8 cellular contexts compared by ENCODE assay signal in genomic region chr2:86372641-86373502, GRCh38. TPM values are rescaled to one million over a fixed set of nuclear protein-coding genes. Genes with fewer than 3 reads are reported as not detected.
A peak's percentile ranks its signal among the peaks of the same experiment; 100 is the strongest.
DNase-seq lines count a peak whose midpoint lies in the region; ATAC-seq and TF ChIP-seq lines count a peak whose summit lies in the region.

No MANE protein-coding gene starts in this region.

- H3K27me3 ChIP-seq in BLaER1, result no peaks in the 10 kb centered on the region
- H3K27me3 ChIP-seq in HAP-1 (ENCODE audit: low read depth), result 0 out of 2 replicates have a peak, but pooled peaks cover 3% of the 10 kb centered on the region
- H3K27me3 ChIP-seq in PC-3 (ENCODE audit: low read length), result no peaks in the 10 kb centered on the region

- peaks cover 10% of the 10 kb centered on the region for H3K4me1 ChIP-seq in BLaER1
- H3K4me1 ChIP-seq in HAP-1, result no peaks in the 10 kb centered on the region; the same call in 1 of the 2 replicates
- no peaks in the 10 kb centered on the region for H3K4me1 ChIP-seq in PC-3 (ENCODE audit: insufficient read depth, low read length)

- H3K4me3 ChIP-seq in BLaER1 (no peak overlapping the region), HAP-1 (no peak overlapping the region), PC-3 (ENCODE audit: low read length) (no peak overlapping the region), epithelial cell of proximal tubule (ENCODE audit: low read depth, low read length) (no peak overlapping the region)

- intact Hi-C loops in PC-3 (cut with micrococcal nuclease), result loop anchor here (5.0 to 10.0 kb wide), 2 partner anchors 151 to 228 kb away; no protein-coding TSS in a partner anchor

- H3K27ac Mint-ChIP-seq in nephron progenitor cell, result no peak overlapping the region

- in situ Hi-C loops in HAP-1 (cut with MboI; ENCODE audit: low sequenced_read_pairs), result no loop called here

- H3K36me3 Mint-ChIP-seq in nephron progenitor cell (ENCODE audit: low read depth), result no peaks in the 10 kb centered on the region

- ATAC-seq in PC-3, result peak; percentile 90
- ATAC-seq in GM21737 (IDR thresholded peaks at IDR 0.05; ENCODE audit: unreplicated experiment), result no peak
- no peak for ATAC-seq in GM21825 (IDR thresholded peaks at IDR 0.05; ENCODE audit: unreplicated experiment)

- 0 out of 2 replicates have a peak overlapping the region, but pooled peaks have one; percentile 6 for H3K4me2 ChIP-seq in BLaER1
- H3K4me2 ChIP-seq in PC-3 (ENCODE audit: low read length), result no peak overlapping the region

- CTCF ChIA-PET in PC-3 (lab: Charles Lee), result interaction anchor here (1.0 to 1.2 kb wide), 2 partner anchors 152 to 160 kb away, joined by 3 to 5 read pairs; no protein-coding TSS in a partner anchor

- peaks cover 20% of the 10 kb centered on the region for H3K27me3 Mint-ChIP-seq in nephron progenitor cell (ENCODE audit: low read depth, poor library complexity)

- peaks cover 6% of the 10 kb centered on the region for H3K9me3 ChIP-seq in BLaER1
- peaks cover 4% of the 10 kb centered on the region for H3K9me3 ChIP-seq in HAP-1
- no peaks in the 10 kb centered on the region for H3K9me3 ChIP-seq in PC-3 (ENCODE audit: low read length)

- H3K36me3 ChIP-seq in BLaER1, result no peaks in the 10 kb centered on the region
- no peaks in the 10 kb centered on the region for H3K36me3 ChIP-seq in HAP-1 (replicated peaks)
- no peaks in the 10 kb centered on the region for H3K36me3 ChIP-seq in PC-3 (ENCODE audit: low read depth, low read length)

- no peak overlapping the region for H2AFZ ChIP-seq in PC-3 (ENCODE audit: low read length)

- no peaks in the 10 kb centered on the region for H3F3A ChIP-seq in PC-3 (ENCODE audit: low read length, unreplicated experiment)

- peaks cover 25% of the 10 kb centered on the region for H3K9me3 Mint-ChIP-seq in nephron progenitor cell

- BruUV-seq in PC-3 (replicated peaks; lab: Mats Ljungman, UMichigan), result no TSS peak

- H3K4me1 Mint-ChIP-seq in nephron progenitor cell, result peaks cover 4% of the 10 kb centered on the region

- H3K9ac ChIP-seq in BLaER1 (no peak overlapping the region), PC-3 (ENCODE audit: low read length) (no peak overlapping the region)

- no peak overlapping the region for H3K4me3 Mint-ChIP-seq in nephron progenitor cell

- peaks cover 4% of the 10 kb centered on the region; the same call in 1 of the 2 replicates for H3K9me2 ChIP-seq in PC-3 (replicated peaks; ENCODE audit: low read length)

- POLR2A ChIA-PET in PC-3 (lab: Charles Lee; ENCODE audit: unreplicated experiment), result no interaction called here

- H4K20me1 ChIP-seq in BLaER1 (no peaks in the 10 kb centered on the region), PC-3 (ENCODE audit: low read length) (no peaks in the 10 kb centered on the region)

- H3K27ac ChIP-seq in BLaER1, result no peak overlapping the region
- no peak overlapping the region for H3K27ac ChIP-seq in PC-3 (ENCODE audit: low read length)

- no peaks in the 10 kb centered on the region for H3K79me2 ChIP-seq in PC-3 (ENCODE audit: low read length)

- TF ChIP-seq CTCF in PC-3 (conservative IDR thresholded peaks at IDR 0.05; ENCODE audit: low read depth, low read length) (peak; percentile 76), epithelial cell of proximal tubule (conservative IDR thresholded peaks at IDR 0.05; ENCODE audit: low read depth, low read length) (peak; percentile 83), nephron progenitor cell (IDR thresholded peaks at IDR 0.05) (peak; percentile 68)

- DNase-seq in HAP-1 (ENCODE audit: low spot score in 2 of 2) (peak; percentile 64 to 70), PC-3 (peak; percentile 69), epithelial cell of proximal tubule (ENCODE audit: low read depth) (no peak), nephron progenitor cell (peak; percentile 44), GF-D8 (lab: John Stamatoyannopoulos, UW) (no peak)

RNA-seq across cellular contexts. Expression of gene REEP1, which starts 35.4 kb away (rescaled TPM):
- total RNA-seq in PC-3 (2014; rRNA removed), result 0.06 TPM in 1 of 2 replicates, not detected in the other
- 0.35 and 2.2 TPM in 2 replicates for total RNA-seq in epithelial cell of proximal tubule

Comparison
In these comparisons a context has a peak if more than half of its experiments do, and no peak if none do; other contexts are left out.
1. DNase-seq: peak in HAP-1 (2 of 2), PC-3 (single experiment) and nephron progenitor cell (single experiment); none in epithelial cell of proximal tubule (single experiment) and GF-D8 (single experiment).
2. Peak in every context shown above with its lines, with median percentiles within 50 percentile points of each other: CTCF ChIP-seq.